Comparison of ENCODE assay signal across 23 cellular contexts in genomic region chr7:131210618-131211017, GRCh38.
A peak's percentile ranks its signal among the peaks of the same experiment; 100 is the strongest.
DNase-seq lines count a peak whose midpoint lies in the region; ATAC-seq, FAIRE-seq and TF ChIP-seq lines count a peak whose summit lies in the region.
"Had no signal": no experiment of that assay in that cellular context is flagged by ENCODE, and none has a peak within 500 bp of the region (broad histone marks: within the 10 kb centered on the region; RNA-seq: fewer than 3 reads in every experiment).

No MANE protein-coding gene starts in this region.

- no peaks in the 10 kb centered on the region for H3K4me1 ChIP-seq in mucosa of descending colon (ENCODE audit: low read depth)
- H3K4me1 ChIP-seq: SJCRH30 had no signal

- no peak overlapping the region for H3K4me3 ChIP-seq in mucosa of descending colon
- H3K4me3 ChIP-seq: GM23338, SJCRH30 had no signal

- peak; percentile 65 for FAIRE-seq in GM12891 (lab: Jason Lieb, UNC)

- no peak for ATAC-seq in activated T-helper 17 cell treated with anti-CD3 and anti-CD28 coated beads, Interleukin-2, amount 50 U/mL, for 72 hours (replicated peaks)
- ATAC-seq in stimulated activated naive B cell treated with anti-CD40 and anti-IgM and Interleukin-4, amounts not matched to agents 10 μg/mL and 1 μg/mL and 100 μg/mL, for 72 hours (replicated peaks) = no peak
- ATAC-seq in mucosa of descending colon = no peak
- ATAC-seq: CD8-positive, alpha-beta T cell; GM23338; PC-3; Right ventricle myocardium inferior; SK-N-SH treated with all-trans-retinoic acid at 6 μM for 48 hours had no signal

- H3K36me3 Mint-ChIP-seq in activated naive CD4-positive, alpha-beta T cell treated with anti-CD3 and anti-CD28 coated beads, Interleukin-2, amount 50 U/mL, for 24 hours = no peaks in the 10 kb centered on the region
- no peaks in the 10 kb centered on the region for H3K36me3 Mint-ChIP-seq in activated T-helper 17 cell treated with anti-CD3 and anti-CD28 coated beads, Interleukin-2, amount 50 U/mL, for 72 hours (ENCODE audit: low read depth)
- H3K36me3 Mint-ChIP-seq in stimulated activated naive B cell treated with anti-CD40 and anti-IgM and Interleukin-4, amounts not matched to agents 10 μg/mL and 1 μg/mL and 100 μg/mL, for 72 hours = peaks cover 0 to 3% of the 10 kb centered on the region in 2 donors
- H3K36me3 Mint-ChIP-seq: CD8-positive, alpha-beta T cell had no signal

- intact Hi-C loops in mucosa of descending colon (cut with DNase I, micrococcal nuclease) (no loop called here), head of caudate nucleus (cut with DNase I) (no loop called here)

- H3K4me3 Mint-ChIP-seq in activated naive CD4-positive, alpha-beta T cell treated with anti-CD3 and anti-CD28 coated beads, Interleukin-2, amount 50 U/mL, for 24 hours = no peak overlapping the region
- H3K4me3 Mint-ChIP-seq in activated T-helper 17 cell treated with anti-CD3 and anti-CD28 coated beads, Interleukin-2, amount 50 U/mL, for 72 hours = no peak overlapping the region
- peak overlapping the region in 1 of 2 donors; percentile 18 for H3K4me3 Mint-ChIP-seq in stimulated activated naive B cell treated with anti-CD40 and anti-IgM and Interleukin-4, amounts not matched to agents 10 μg/mL and 1 μg/mL and 100 μg/mL, for 72 hours
- H3K4me3 Mint-ChIP-seq: CD8-positive, alpha-beta T cell; GM23338; H9 had no signal

- peak overlapping the region; percentile 43 for H3K27ac Mint-ChIP-seq in activated naive CD4-positive, alpha-beta T cell treated with anti-CD3 and anti-CD28 coated beads, Interleukin-2, amount 50 U/mL, for 24 hours
- peak overlapping the region; percentile 40 for H3K27ac Mint-ChIP-seq in activated T-helper 17 cell treated with anti-CD3 and anti-CD28 coated beads, Interleukin-2, amount 50 U/mL, for 72 hours
- peak overlapping the region; percentile 94 for H3K27ac Mint-ChIP-seq in stimulated activated naive B cell treated with anti-CD40 and anti-IgM and Interleukin-4, amounts not matched to agents 10 μg/mL and 1 μg/mL and 100 μg/mL, for 72 hours
- H3K27ac Mint-ChIP-seq: CD8-positive, alpha-beta T cell; GM23338; H9 had no signal

- TF ChIP-seq POLR2A in GM12891 (IDR thresholded peaks at IDR 0.05; ENCODE audit: low read depth, low read length) = no peak

- H3K4me1 Mint-ChIP-seq in activated naive CD4-positive, alpha-beta T cell treated with anti-CD3 and anti-CD28 coated beads, Interleukin-2, amount 50 U/mL, for 24 hours = no peaks in the 10 kb centered on the region
- H3K4me1 Mint-ChIP-seq in activated T-helper 17 cell treated with anti-CD3 and anti-CD28 coated beads, Interleukin-2, amount 50 U/mL, for 72 hours = peaks cover 5% of the 10 kb centered on the region
- peaks cover 0 to 1% of the 10 kb centered on the region in 2 donors for H3K4me1 Mint-ChIP-seq in stimulated activated naive B cell treated with anti-CD40 and anti-IgM and Interleukin-4, amounts not matched to agents 10 μg/mL and 1 μg/mL and 100 μg/mL, for 72 hours

- DNase-seq in activated naive CD4-positive, alpha-beta T cell treated with Interleukin-2 at 50 U/mL for 16 hours = no peak
- DNase-seq in GM12891 (ENCODE audit: insufficient read length, low spot score) (no peak), mucosa of descending colon (no peak), head of caudate nucleus (no peak)
- DNase-seq in stimulated activated naive B cell treated with anti-CD40 and anti-IgM and Interleukin-4, amounts not matched to agents 10 μg/mL and 1 μg/mL and 100 μg/mL, for 72 hours = no peak
- DNase-seq: CD8-positive, alpha-beta T cell; H9; IMR-90; MM.1S; NCI-H1048; NCI-H1417; NCI-H1694; NCI-H2029 treated with DMSO at 0.1 percent for 48 hours; NCI-H446 treated with DMSO at 0.1 percent for 48 hours; NCI-H526; NK-92 treated with Interleukin-12 subunit alpha and Interleukin-12 subunit beta, amount 100 ng/mL, for 24 hours; PC-3; SJCRH30 had no signal

- no peaks in the 10 kb centered on the region for H3K36me3 ChIP-seq in mucosa of descending colon (ENCODE audit: low read depth)
- H3K36me3 ChIP-seq: SJCRH30 had no signal

- H3K27me3 Mint-ChIP-seq in activated naive CD4-positive, alpha-beta T cell treated with anti-CD3 and anti-CD28 coated beads, Interleukin-2, amount 50 U/mL, for 24 hours = no peaks in the 10 kb centered on the region
- H3K27me3 Mint-ChIP-seq in activated T-helper 17 cell treated with anti-CD3 and anti-CD28 coated beads, Interleukin-2, amount 50 U/mL, for 72 hours = no peaks in the 10 kb centered on the region
- no peaks in the 10 kb centered on the region for H3K27me3 Mint-ChIP-seq in stimulated activated naive B cell treated with anti-CD40 and anti-IgM and Interleukin-4, amounts not matched to agents 10 μg/mL and 1 μg/mL and 100 μg/mL, for 72 hours

- no peaks in the 10 kb centered on the region for H3K9me3 Mint-ChIP-seq in activated naive CD4-positive, alpha-beta T cell treated with anti-CD3 and anti-CD28 coated beads, Interleukin-2, amount 50 U/mL, for 24 hours
- H3K9me3 Mint-ChIP-seq in activated T-helper 17 cell treated with anti-CD3 and anti-CD28 coated beads, Interleukin-2, amount 50 U/mL, for 72 hours = peaks cover 5% of the 10 kb centered on the region
- peaks cover 2 to 3% of the 10 kb centered on the region in 2 donors for H3K9me3 Mint-ChIP-seq in stimulated activated naive B cell treated with anti-CD40 and anti-IgM and Interleukin-4, amounts not matched to agents 10 μg/mL and 1 μg/mL and 100 μg/mL, for 72 hours
- H3K9me3 Mint-ChIP-seq: CD8-positive, alpha-beta T cell had no signal

- H3K9me3 ChIP-seq in mucosa of descending colon = no peaks in the 10 kb centered on the region
- H3K9me3 ChIP-seq: SJCRH30 had no signal

- TF ChIP-seq CTCF in mucosa of descending colon (IDR thresholded peaks at IDR 0.05) = no peak

TF ChIP-seq in GM12891, 5 proteins besides CTCF, POLR2A, EP300 and RAD21:
- TF ChIP-seq SPI1 (IDR thresholded peaks at IDR 0.05; ENCODE audit: low read depth, low read length) (no peak), TAF1 (IDR thresholded peaks at IDR 0.05; ENCODE audit: low read depth, low read length) (no peak), POU2F2 (IDR thresholded peaks at IDR 0.05; ENCODE audit: low read depth, low read length) (no peak), POLR2AphosphoS5 (IDR thresholded peaks at IDR 0.05; ENCODE audit: low read depth, low read length) (no peak), PAX5 (IDR thresholded peaks at IDR 0.05; ENCODE audit: insufficient read depth, low read length, severe bottlenecking) (no peak)

Comparison
In these comparisons a context has a peak if more than half of its experiments do, and no peak if none do; other contexts are left out.
1. H3K27ac Mint-ChIP-seq: peak in every context shown above with its lines; median percentile 94 in stimulated activated naive B cell treated with anti-CD40 and anti-IgM and Interleukin-4, amounts not matched to agents 10 μg/mL and 1 μg/mL and 100 μg/mL, for 72 hours; 43 in activated naive CD4-positive, alpha-beta T cell treated with anti-CD3 and anti-CD28 coated beads, Interleukin-2, amount 50 U/mL, for 24 hours; 40 in activated T-helper 17 cell treated with anti-CD3 and anti-CD28 coated beads, Interleukin-2, amount 50 U/mL, for 72 hours.